21 cellular contexts compared by ENCODE assay signal in the genomic region with DNA sequence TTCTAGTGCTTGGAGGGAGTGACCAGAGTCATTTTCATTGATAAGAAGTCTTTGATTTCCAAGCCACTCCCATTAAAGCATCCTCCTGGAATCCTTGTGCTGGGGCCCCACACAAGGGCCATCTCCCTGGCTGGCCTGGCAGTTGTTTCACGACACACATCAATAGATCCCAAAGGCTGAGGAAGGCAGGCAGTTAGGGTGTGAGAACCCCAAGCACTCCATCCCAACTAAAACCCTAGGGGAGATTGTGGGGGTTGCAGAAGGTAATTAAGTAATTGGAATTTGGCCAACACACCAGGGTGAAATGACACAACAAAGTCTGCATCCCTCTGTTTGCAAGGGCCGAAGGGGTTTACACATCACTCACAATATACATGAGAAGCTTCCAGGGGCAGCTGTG.
DNase-seq lines count a peak whose midpoint lies in the region; FAIRE-seq and TF ChIP-seq lines count a peak whose summit lies in the region.
"Had no signal": no experiment of that assay in that cellular context is flagged by ENCODE, and none has a peak within 500 bp of the region (broad histone marks: within the 10 kb centered on the region; RNA-seq: fewer than 3 reads in every experiment).

No MANE protein-coding gene starts in this region.

- H3K4ac ChIP-seq in H1 (replicated peaks; ENCODE audit: insufficient read length, low read depth, low read length) (no peak overlapping the region), neuronal stem cell (ENCODE audit: low read length) (no peak overlapping the region)

- H3K36me3 ChIP-seq in H1 (ENCODE audit: control insufficient read depth in 2 of 4, insufficient read depth in 4 of 4, low read length in 3 of 4) (no peaks in the 10 kb centered on the region), neuronal stem cell (replicated peaks in 1 of 2; ENCODE audit: control insufficient read depth in 2 of 2, insufficient read depth in 2 of 2, low read length in 2 of 2) (no peaks in the 10 kb centered on the region)
- H3K36me3 ChIP-seq in CD4-positive, alpha-beta memory T cell (ENCODE audit: insufficient read depth, low read length): no peaks in the 10 kb centered on the region
- H3K36me3 ChIP-seq: BLaER1 had no signal

- H3K4me1 ChIP-seq in H1 (replicated peaks in 1 of 4; ENCODE audit: control insufficient read depth in 3 of 4, insufficient read depth in 4 of 4, low read length in 3 of 4): peaks cover 0 to 3% (median 0%) of the 10 kb centered on the region in 4 experiments; a peak in 1 of 7 replicates
- peaks cover 3 to 4% of the 10 kb centered on the region in 2 donors for H3K4me1 ChIP-seq in neuronal stem cell (ENCODE audit: control insufficient read depth in 2 of 2, insufficient read depth in 1 of 2, low read depth in 1 of 2, low read length in 2 of 2)
- no peaks in the 10 kb centered on the region for H3K4me1 ChIP-seq in CD4-positive, alpha-beta memory T cell (ENCODE audit: insufficient read depth, low read length)
- H3K4me1 ChIP-seq: BLaER1 had no signal

- no peaks in the 10 kb centered on the region for H3K79me2 ChIP-seq in H1 (ENCODE audit: control insufficient read depth in 1 of 2, insufficient read depth in 2 of 2, low read length in 2 of 2)

- WGBS in H1 (ENCODE audit: extremely low coverage in 1 of 2, insufficient coverage in 1 of 2, insufficient read length in 1 of 2, insufficient replicate concordance in 2 of 2, low coverage in 1 of 2, low lambda C conversion rate in 2 of 2, missing lambda C conversion rate in 1 of 2), 2 experiments: 87% methylated on average over 2 of the region's 2 CpGs; no CpG with 5 or more reads in 1 of the 2 experiments
- WGBS in neuronal stem cell (ENCODE audit: extremely low coverage in 2 of 2, insufficient read length in 2 of 2, insufficient replicate concordance in 1 of 2), 2 donors: no CpG with 5 or more reads among the region's 2 CpGs

- DNase-seq in NCI-H82 (lab: John Stamatoyannopoulos, UW): peak; percentile 54
- no peak for DNase-seq in NCI-H82 treated with DMSO at 0.1 percent for 48 hours (lab: John Stamatoyannopoulos, UW; ENCODE audit: unreplicated experiment)
- peak; percentile 59 for DNase-seq in NCI-H748 (lab: John Stamatoyannopoulos, UW; ENCODE audit: unreplicated experiment)
- DNase-seq in H1 (ENCODE audit: low read depth in 1 of 2, low spot score in 2 of 2): no peak
- no peak for DNase-seq in neuronal stem cell (ENCODE audit: low spot score)
- DNase-seq in CD4-positive, alpha-beta memory T cell: no peak
- no peak for DNase-seq in SKM-1 (lab: John Stamatoyannopoulos, UW; ENCODE audit: unreplicated experiment)
- DNase-seq in SK-N-DZ (ENCODE audit: low spot score): no peak
- DNase-seq: 8988T; CD8-positive, alpha-beta T cell; DMS 273 treated with DMSO at 0.1 percent for 48 hours; DMS53; DND-41; EL; HCEC 1CT had no signal

- H3K36me3 Mint-ChIP-seq in CD4-positive, alpha-beta memory T cell: no peaks in the 10 kb centered on the region
- H3K36me3 Mint-ChIP-seq: CD14-positive monocyte; CD8-positive, alpha-beta T cell had no signal

- no peak overlapping the region for H2BK5ac ChIP-seq in H1 (ENCODE audit: low read depth, low read length)
- H2BK5ac ChIP-seq in neuronal stem cell (ENCODE audit: low read length): no peak overlapping the region

- H3K18ac ChIP-seq in H1 (ENCODE audit: extremely low read depth, low read length): no peak overlapping the region; the same call in 1 of the 2 replicates
- no peak overlapping the region for H3K18ac ChIP-seq in neuronal stem cell (ENCODE audit: low read length)

- intact Hi-C loops in CD4-positive, alpha-beta memory T cell (cut with micrococcal nuclease): no loop called here

- no peak overlapping the region for H3K23ac ChIP-seq in H1 (ENCODE audit: insufficient read length)
- H3K23ac ChIP-seq in neuronal stem cell (ENCODE audit: low read depth, low read length, poor library complexity): no peak overlapping the region

- H3K79me1 ChIP-seq in H1 (ENCODE audit: low read depth, low read length) (no peaks in the 10 kb centered on the region), neuronal stem cell (ENCODE audit: low read depth, low read length) (no peaks in the 10 kb centered on the region)

- TF ChIP-seq POLR2A in H1 (IDR thresholded peaks at IDR 0.05; ENCODE audit: control extremely low read depth in 1 of 2, low read depth in 2 of 2, low read length in 2 of 2): no peak

- H3K27ac ChIP-seq in H1 (ENCODE audit: low read depth, low read length) (no peak overlapping the region), neuronal stem cell (replicated peaks; ENCODE audit: low read length) (no peak overlapping the region)
- no peak overlapping the region for H3K27ac ChIP-seq in CD4-positive, alpha-beta memory T cell (ENCODE audit: low read depth, low read length)
- H3K27ac ChIP-seq: BLaER1 had no signal

- no peaks in the 10 kb centered on the region for H3K27me3 Mint-ChIP-seq in CD4-positive, alpha-beta memory T cell

- H3K27me3 ChIP-seq in H1 (replicated peaks in 1 of 4; ENCODE audit: control insufficient read depth in 3 of 4, extremely low read depth in 1 of 4, insufficient read depth in 3 of 4, low read length in 3 of 4) (no peaks in the 10 kb centered on the region), neuronal stem cell (ENCODE audit: control insufficient read depth in 3 of 3, insufficient read depth in 3 of 3, low read depth in 1 of 3, low read length in 3 of 3) (no peaks in the 10 kb centered on the region)
- no peaks in the 10 kb centered on the region for H3K27me3 ChIP-seq in CD4-positive, alpha-beta memory T cell (ENCODE audit: insufficient read depth, low read length)
- H3K27me3 ChIP-seq: BLaER1 had no signal

- no peak overlapping the region for H2BK120ac ChIP-seq in H1 (replicated peaks; ENCODE audit: low read depth, low read length)
- H2BK120ac ChIP-seq in neuronal stem cell (ENCODE audit: low read depth, low read length): no peak overlapping the region

- H3K14ac ChIP-seq in H1 (ENCODE audit: insufficient read length): no peak overlapping the region
- H3K14ac ChIP-seq in neuronal stem cell (ENCODE audit: low read length): no peak overlapping the region

- no peak overlapping the region for H3K27ac Mint-ChIP-seq in CD4-positive, alpha-beta memory T cell
- H3K27ac Mint-ChIP-seq: CD14-positive monocyte; CD8-positive, alpha-beta T cell had no signal

- H2AK5ac ChIP-seq in H1 (ENCODE audit: low read depth, low read length) (no peak overlapping the region), neuronal stem cell (ENCODE audit: low read depth, low read length) (no peak overlapping the region)

- H3K4me1 Mint-ChIP-seq in CD4-positive, alpha-beta memory T cell: no peaks in the 10 kb centered on the region
- H3K4me1 Mint-ChIP-seq: CD14-positive monocyte had no signal

- no peak overlapping the region for H2BK15ac ChIP-seq in H1 (ENCODE audit: low read length)
- H2BK15ac ChIP-seq in neuronal stem cell (ENCODE audit: low read length): no peak overlapping the region

- H4K20me1 ChIP-seq in H1 (replicated peaks in 1 of 2; ENCODE audit: control insufficient read depth in 1 of 2, insufficient read depth in 2 of 2, low read length in 2 of 2): no peaks in the 10 kb centered on the region
- H4K20me1 ChIP-seq: BLaER1 had no signal

- H2BK12ac ChIP-seq in H1 (ENCODE audit: low read depth, low read length) (no peak overlapping the region), neuronal stem cell (ENCODE audit: low read length) (no peak overlapping the region)

- no peak overlapping the region for H3K4me2 ChIP-seq in H1 (ENCODE audit: insufficient read depth in 1 of 2, low read depth in 2 of 2, low read length in 2 of 2)
- H3K4me2 ChIP-seq in neuronal stem cell (ENCODE audit: insufficient read depth, low read length, poor library complexity, severe bottlenecking): no peak overlapping the region
- H3K4me2 ChIP-seq: BLaER1 had no signal

- no peak for FAIRE-seq in H1 (lab: Jason Lieb, UNC)
- FAIRE-seq: G401.6, GM12891, GM19239, H54 had no signal

- H3K9me3 ChIP-seq in H1 (ENCODE audit: insufficient read depth in 2 of 2, low read depth in 1 of 2, low read length in 1 of 2) (no peaks in the 10 kb centered on the region), neuronal stem cell (replicated peaks in 1 of 2; ENCODE audit: control insufficient read depth in 2 of 2, insufficient read depth in 1 of 2, low read depth in 1 of 2, low read length in 2 of 2) (no peaks in the 10 kb centered on the region)
- no peaks in the 10 kb centered on the region for H3K9me3 ChIP-seq in CD4-positive, alpha-beta memory T cell (ENCODE audit: control insufficient read depth in 1 of 2, low read length in 2 of 2)
- H3K9me3 ChIP-seq: BLaER1 had no signal

- H2BK20ac ChIP-seq in H1 (ENCODE audit: low read length): no peak overlapping the region

- TF ChIP-seq RAD21 in H1 (IDR thresholded peaks at IDR 0.05 in 1 of 2, conservative IDR thresholded peaks at IDR 0.05 in 1 of 2; ENCODE audit: low read depth in 2 of 2, low read length in 2 of 2): no peak

- POLR2A ChIA-PET in H1 (lab: Charles Lee; ENCODE audit: partially characterized antibody): no interaction called here
- POLR2A ChIA-PET in CD4-positive, alpha-beta memory T cell (lab: Charles Lee; ENCODE audit: partially characterized antibody): no interaction called here

- TF ChIP-seq CTCF in H1 (IDR thresholded peaks at IDR 0.05; ENCODE audit: control extremely low read depth in 1 of 3, insufficient read depth in 1 of 3, low read depth in 1 of 3, low read length in 3 of 3): no peak

- H3K56ac ChIP-seq in H1 (replicated peaks; ENCODE audit: insufficient read length, low read depth, low read length): no peak overlapping the region

- peaks cover 0 to 38% (median 10%) of the 10 kb centered on the region in 8 donors for H3K9me3 Mint-ChIP-seq in CD4-positive, alpha-beta memory T cell

- H3K23me2 ChIP-seq in H1 (ENCODE audit: low read depth, low read length): no peaks in the 10 kb centered on the region

- H3K4me3 ChIP-seq in H1 (ENCODE audit: extremely low read depth in 1 of 4, insufficient read depth in 2 of 4, low read depth in 3 of 4, low read length in 4 of 4) (no peak overlapping the region), neuronal stem cell (ENCODE audit: low read length in 2 of 2) (no peak overlapping the region)
- H3K4me3 ChIP-seq in CD4-positive, alpha-beta memory T cell (ENCODE audit: low read length in 2 of 2): no peak overlapping the region
- H3K4me3 ChIP-seq: BLaER1 had no signal

- H4K8ac ChIP-seq in H1 (ENCODE audit: extremely low read depth, insufficient read depth, low read length) (no peak overlapping the region), neuronal stem cell (ENCODE audit: low read depth, low read length) (no peak overlapping the region)

- H3K9ac ChIP-seq in H1 (replicated peaks in 1 of 4; ENCODE audit: extremely low read depth in 1 of 4, low read depth in 3 of 4, low read length in 3 of 4) (no peak overlapping the region), neuronal stem cell (ENCODE audit: low read depth, low read length, poor library complexity) (no peak overlapping the region)
- H3K9ac ChIP-seq: BLaER1 had no signal

- H3K4me3 Mint-ChIP-seq in CD4-positive, alpha-beta memory T cell: no peak overlapping the region
- H3K4me3 Mint-ChIP-seq: CD14-positive monocyte; CD8-positive, alpha-beta T cell had no signal

- peak overlapping the region; percentile 55; the same call in 1 of the 2 replicates for H2AFZ ChIP-seq in H1 (ENCODE audit: low read length)
- H2AFZ ChIP-seq in neuronal stem cell (ENCODE audit: low read length): peak overlapping the region; percentile 4

- CTCF ChIA-PET in H1 (lab: Charles Lee; ENCODE audit: partially characterized antibody): no interaction called here
- CTCF ChIA-PET in CD4-positive, alpha-beta memory T cell (lab: Charles Lee; ENCODE audit: partially characterized antibody): no interaction called here

- no peak overlapping the region for H4K91ac ChIP-seq in H1 (replicated peaks; ENCODE audit: insufficient read length, low read length)
- H4K91ac ChIP-seq in neuronal stem cell (ENCODE audit: low read depth, low read length, poor library complexity): no peak overlapping the region

- no peak overlapping the region for H4K5ac ChIP-seq in H1 (ENCODE audit: insufficient read length, low read depth, low read length)

- no peak for TF ChIP-seq EP300 in H1 (IDR thresholded peaks at IDR 0.05; ENCODE audit: borderline replicate concordance in 1 of 2, low read depth in 2 of 2, low read length in 2 of 2)

Comparison
In these comparisons a context has a peak if more than half of its experiments do, and no peak if none do; other contexts are left out.
1. DNase-seq: peak in NCI-H82 (single experiment) and NCI-H748 (single experiment); none in NCI-H82 treated with DMSO at 0.1 percent for 48 hours (single experiment), H1 (0 of 2), neuronal stem cell (single experiment), CD4-positive, alpha-beta memory T cell (0 of 5), SKM-1 (single experiment) and SK-N-DZ (single experiment).